1 cellular context compared by ENCODE assay signal in the genomic region with DNA sequence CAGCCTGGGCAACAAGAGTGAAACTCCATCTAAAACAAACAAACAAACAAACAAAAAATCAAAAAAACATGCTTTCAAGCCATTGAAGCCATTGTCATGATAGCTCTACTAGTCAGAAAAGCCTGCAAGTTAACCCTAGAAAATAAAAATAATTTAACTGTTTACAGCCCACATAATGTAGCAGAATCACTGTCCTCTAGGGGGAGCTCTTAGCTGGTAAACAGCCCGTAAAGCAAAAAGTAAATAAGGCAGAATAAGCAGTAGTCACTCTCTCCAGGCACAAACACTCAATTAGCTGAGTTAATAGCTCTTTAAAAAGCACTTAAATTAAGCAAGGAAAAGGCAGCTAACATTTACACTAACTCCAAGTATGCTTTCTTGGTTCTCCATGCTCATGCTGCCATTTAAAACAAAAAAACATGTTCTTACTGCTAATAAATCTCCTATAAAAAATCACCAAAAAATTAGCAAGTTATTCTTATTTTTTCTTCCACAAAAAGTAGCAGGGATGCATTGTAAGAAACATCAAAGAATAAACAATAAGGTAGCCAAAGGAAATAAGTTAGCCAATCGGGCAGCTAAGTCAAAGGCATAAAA.
TF ChIP-seq lines count a peak whose summit lies in the region.

No MANE protein-coding gene starts in this region.

TF ChIP-seq in HEK293T, 16 proteins besides CTCF, POLR2A, EP300 and RAD21 (continued from another document):
- TF ChIP-seq BHLHE40 (IDR thresholded peaks at IDR 0.05; ENCODE audit: borderline replicate concordance) (no peak), FOXK2 (IDR thresholded peaks at IDR 0.05) (peak; percentile 82), CTBP1 (IDR thresholded peaks at IDR 0.05; ENCODE audit: borderline replicate concordance) (no peak), L3MBTL2 (conservative IDR thresholded peaks at IDR 0.05) (no peak), TARDBP (IDR thresholded peaks at IDR 0.05) (no peak), SUZ12 (IDR thresholded peaks at IDR 0.05) (no peak), ZNF384 (IDR thresholded peaks at IDR 0.05) (no peak)
TF ChIP-seq in HEK293T: peak in this region for 1.
